Comparison of ENCODE assay signal across 8 cellular contexts in the genomic region with DNA sequence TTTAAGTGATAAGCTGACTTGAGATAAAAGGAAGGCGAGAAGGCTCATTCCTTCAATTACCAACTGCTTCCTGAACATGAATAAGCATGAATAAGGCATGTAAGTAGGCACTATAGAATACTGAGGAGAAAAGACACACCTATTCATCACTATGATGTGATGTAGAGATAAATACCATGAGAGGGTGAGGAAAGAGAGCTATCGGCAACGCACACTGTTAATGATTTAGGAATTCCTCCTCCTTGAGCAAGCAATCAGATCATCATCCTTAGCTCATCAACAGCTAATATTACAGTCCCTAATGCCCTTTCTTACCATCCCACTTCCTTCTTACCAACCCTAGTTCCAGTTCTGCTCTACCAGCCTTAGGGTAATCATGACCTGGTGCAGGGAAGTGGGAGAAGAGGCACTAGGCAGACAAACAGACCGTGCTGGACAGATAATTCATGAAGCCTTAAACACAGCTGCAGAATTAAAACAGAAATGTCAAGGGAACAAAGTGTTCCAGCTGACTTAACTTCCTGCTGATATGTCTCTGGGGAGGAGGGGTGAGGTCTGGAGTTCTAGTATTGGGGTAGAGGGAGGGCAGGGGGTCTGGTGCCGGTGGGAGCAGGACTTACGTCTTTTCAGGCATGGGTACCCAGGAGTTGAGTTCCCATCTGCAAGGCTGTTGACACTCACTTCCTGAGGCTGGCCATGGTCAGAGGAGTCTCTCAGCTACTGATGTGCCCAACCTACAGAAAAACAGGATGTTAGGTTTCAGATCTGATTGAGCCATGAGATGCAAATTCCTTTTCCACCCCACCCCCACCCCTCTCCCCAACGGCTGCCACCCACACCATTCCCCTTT. TPM values are rescaled to one million over a fixed set of nuclear protein-coding genes. Genes with fewer than 3 reads are reported as not detected.
A peak's percentile ranks its signal among the peaks of the same experiment; 100 is the strongest.
DNase-seq lines count a peak whose midpoint lies in the region; ATAC-seq and TF ChIP-seq lines count a peak whose summit lies in the region.

No MANE protein-coding gene starts in this region.

- H3K4me2 ChIP-seq in SK-N-SH = no peak overlapping the region
- no peak overlapping the region for H3K4me2 ChIP-seq in parathyroid adenoma (ENCODE audit: low read length)

- H3K9me3 ChIP-seq in SK-N-SH (peaks cover 5% of the 10 kb centered on the region; the same call in 1 of the 2 replicates), T-helper 17 cell (ENCODE audit: control insufficient read depth, low read length, poor library complexity, severe bottlenecking) (no peaks in the 10 kb centered on the region), parathyroid adenoma (ENCODE audit: control insufficient read depth, low read length) (no peaks in the 10 kb centered on the region)

- TF ChIP-seq RAD21 in SK-N-SH (IDR thresholded peaks at IDR 0.05; ENCODE audit: low read length) = no peak

- DNase-seq in SK-N-SH = no peak
- DNase-seq in T-helper 17 cell = no peak
- DNase-seq in fibroblast of pulmonary artery (ENCODE audit: low read depth) = peak; percentile 87

- H3F3A ChIP-seq in SK-N-SH (replicated peaks; ENCODE audit: insufficient read depth) = no peaks in the 10 kb centered on the region

- CTCF ChIA-PET in SK-N-SH (lab: Yijun Ruan, JAX) = no interaction called here

- H3K27me3 ChIP-seq in SK-N-SH (ENCODE audit: insufficient read depth) = no peaks in the 10 kb centered on the region
- no peaks in the 10 kb centered on the region for H3K27me3 ChIP-seq in parathyroid adenoma (ENCODE audit: control insufficient read depth, insufficient read depth, low read length)

- H3K27ac Mint-ChIP-seq in T-helper 17 cell = peak overlapping the region; percentile 85

- H3K79me2 ChIP-seq in SK-N-SH (ENCODE audit: insufficient read depth) (no peaks in the 10 kb centered on the region), parathyroid adenoma (no peaks in the 10 kb centered on the region)

- H3K4me1 Mint-ChIP-seq in T-helper 17 cell = peaks cover 52% of the 10 kb centered on the region

- H3K4me1 ChIP-seq in SK-N-SH (ENCODE audit: control insufficient read depth in 1 of 2, insufficient read depth in 2 of 2, low read depth in 1 of 2, low read length in 1 of 2) (no peaks in the 10 kb centered on the region; a peak in 1 of 4 replicates), parathyroid adenoma (no peaks in the 10 kb centered on the region)

- no peak for TF ChIP-seq EP300 in SK-N-SH (IDR thresholded peaks at IDR 0.05; ENCODE audit: borderline replicate concordance in 1 of 2, low read depth in 1 of 2, low read length in 1 of 2)

- no peak overlapping the region for H3K4me3 ChIP-seq in SK-N-SH (ENCODE audit: low read depth in 2 of 2, low read length in 1 of 2)
- H3K4me3 ChIP-seq in fibroblast of pulmonary artery (replicated peaks; ENCODE audit: low read depth, low read length) = peak overlapping the region; percentile 29
- H3K4me3 ChIP-seq in parathyroid adenoma (ENCODE audit: low read depth, low read length) = no peak overlapping the region

- H3K9me2 ChIP-seq in SK-N-SH = no peaks in the 10 kb centered on the region

- H3K36me3 ChIP-seq in SK-N-SH (replicated peaks in 1 of 2; ENCODE audit: control insufficient read depth in 1 of 2, insufficient read depth in 2 of 2, low read length in 1 of 2) = no peaks in the 10 kb centered on the region
- H3K36me3 ChIP-seq in parathyroid adenoma (ENCODE audit: control insufficient read depth, insufficient read depth, low read length) = no peaks in the 10 kb centered on the region

- H3K9ac ChIP-seq in SK-N-SH = no peak overlapping the region
- no peak overlapping the region for H3K9ac ChIP-seq in parathyroid adenoma

- peak overlapping the region; percentile 82 for H3K4me3 Mint-ChIP-seq in T-helper 17 cell

- no peaks in the 10 kb centered on the region for H4K20me1 ChIP-seq in SK-N-SH (ENCODE audit: insufficient read depth)

- 60% methylated on average over 7 of the region's 7 CpGs for WGBS in SK-N-SH (ENCODE audit: low lambda C conversion rate)

- ATAC-seq in SK-N-SH treated with all-trans-retinoic acid at 6 μM for 48 hours (peak; percentile 46; the same call in 2 of the 3 replicates), HG03095 (IDR thresholded peaks at IDR 0.05; ENCODE audit: unreplicated experiment) (peak; percentile 57), T-helper 17 cell (peak; percentile 85), HG02884 (IDR thresholded peaks at IDR 0.05; ENCODE audit: unreplicated experiment) (no peak), GM18520 (IDR thresholded peaks at IDR 0.05; ENCODE audit: unreplicated experiment) (no peak)

- no peak for TF ChIP-seq CTCF in SK-N-SH (IDR thresholded peaks at IDR 0.05)
- TF ChIP-seq CTCF in fibroblast of pulmonary artery (IDR thresholded peaks at IDR 0.05; ENCODE audit: low read length, missing control alignments) = no peak
- no peak for TF ChIP-seq CTCF in parathyroid adenoma (IDR thresholded peaks at IDR 0.05)

- H3K27ac ChIP-seq in SK-N-SH (ENCODE audit: low read depth in 2 of 2, low read length in 1 of 2) = no peak overlapping the region
- peak overlapping the region; percentile 8 for H3K27ac ChIP-seq in parathyroid adenoma

- POLR2A ChIA-PET in SK-N-SH (lab: Yijun Ruan, JAX) = no interaction called here

- H3K27me3 Mint-ChIP-seq in T-helper 17 cell = no peaks in the 10 kb centered on the region

- H2AFZ ChIP-seq in SK-N-SH (ENCODE audit: low read depth) (no peak overlapping the region), parathyroid adenoma (no peak overlapping the region)

- H3K36me3 Mint-ChIP-seq in T-helper 17 cell (ENCODE audit: low read depth) = peaks cover 2% of the 10 kb centered on the region

TF ChIP-seq in SK-N-SH treated with all-trans-retinoic acid at 6 μM for 48 hours, 23 proteins besides CTCF, POLR2A, EP300 and RAD21 (continues in another document):
- TF ChIP-seq ZFP3 (CRISPR knock-in tag; IDR thresholded peaks at IDR 0.05) (no peak), TCF4 (CRISPR knock-in tag; IDR thresholded peaks at IDR 0.05; ENCODE audit: borderline replicate concordance) (no peak), ZC3H10 (CRISPR knock-in tag; IDR thresholded peaks at IDR 0.05) (no peak), ARNTL (CRISPR knock-in tag; IDR thresholded peaks at IDR 0.05; ENCODE audit: borderline replicate concordance, low read depth) (no peak), RARB (CRISPR knock-in tag; IDR thresholded peaks at IDR 0.05) (no peak)
- TF ChIP-seq, protein P1, sequence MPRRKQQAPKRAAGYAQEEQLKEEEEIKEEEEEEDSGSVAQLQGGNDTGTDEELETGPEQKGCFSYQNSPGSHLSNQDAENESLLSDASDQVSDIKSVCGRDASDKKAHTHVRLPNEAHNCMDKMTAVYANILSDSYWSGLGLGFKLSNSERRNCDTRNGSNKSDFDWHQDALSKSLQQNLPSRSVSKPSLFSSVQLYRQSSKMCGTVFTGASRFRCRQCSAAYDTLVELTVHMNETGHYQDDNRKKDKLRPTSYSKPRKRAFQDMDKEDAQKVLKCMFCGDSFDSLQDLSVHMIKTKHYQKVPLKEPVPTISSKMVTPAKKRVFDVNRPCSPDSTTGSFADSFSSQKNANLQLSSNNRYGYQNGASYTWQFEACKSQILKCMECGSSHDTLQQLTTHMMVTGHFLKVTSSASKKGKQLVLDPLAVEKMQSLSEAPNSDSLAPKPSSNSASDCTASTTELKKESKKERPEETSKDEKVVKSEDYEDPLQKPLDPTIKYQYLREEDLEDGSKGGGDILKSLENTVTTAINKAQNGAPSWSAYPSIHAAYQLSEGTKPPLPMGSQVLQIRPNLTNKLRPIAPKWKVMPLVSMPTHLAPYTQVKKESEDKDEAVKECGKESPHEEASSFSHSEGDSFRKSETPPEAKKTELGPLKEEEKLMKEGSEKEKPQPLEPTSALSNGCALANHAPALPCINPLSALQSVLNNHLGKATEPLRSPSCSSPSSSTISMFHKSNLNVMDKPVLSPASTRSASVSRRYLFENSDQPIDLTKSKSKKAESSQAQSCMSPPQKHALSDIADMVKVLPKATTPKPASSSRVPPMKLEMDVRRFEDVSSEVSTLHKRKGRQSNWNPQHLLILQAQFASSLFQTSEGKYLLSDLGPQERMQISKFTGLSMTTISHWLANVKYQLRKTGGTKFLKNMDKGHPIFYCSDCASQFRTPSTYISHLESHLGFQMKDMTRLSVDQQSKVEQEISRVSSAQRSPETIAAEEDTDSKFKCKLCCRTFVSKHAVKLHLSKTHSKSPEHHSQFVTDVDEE (CRISPR knock-in tag; IDR thresholded peaks at IDR 0.05) = no peak

TF ChIP-seq in SK-N-SH, 30 proteins besides CTCF, POLR2A, EP300 and RAD21:
- TF ChIP-seq, protein P2, sequence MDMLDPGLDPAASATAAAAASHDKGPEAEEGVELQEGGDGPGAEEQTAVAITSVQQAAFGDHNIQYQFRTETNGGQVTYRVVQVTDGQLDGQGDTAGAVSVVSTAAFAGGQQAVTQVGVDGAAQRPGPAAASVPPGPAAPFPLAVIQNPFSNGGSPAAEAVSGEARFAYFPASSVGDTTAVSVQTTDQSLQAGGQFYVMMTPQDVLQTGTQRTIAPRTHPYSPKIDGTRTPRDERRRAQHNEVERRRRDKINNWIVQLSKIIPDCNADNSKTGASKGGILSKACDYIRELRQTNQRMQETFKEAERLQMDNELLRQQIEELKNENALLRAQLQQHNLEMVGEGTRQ (IDR thresholded peaks at IDR 0.05; ENCODE audit: borderline replicate concordance, low read depth, low read length) = no peak
TF ChIP-seq in SK-N-SH: peak in this region for 0.

RNA-seq across cellular contexts. Expression of a gene that starts 12.7 kb away (rescaled TPM):
- polyA plus RNA-seq in SK-N-SH (2012; rRNA removed) = 0.02 and 0.03 TPM in 2 replicates
- 0.03 and 0.04 TPM in 2 replicates for polyA plus RNA-seq in SK-N-SH (2012; cell fraction: cytosol; rRNA removed)
- not detected in 2 replicates for polyA plus RNA-seq in SK-N-SH (2012; cell fraction: nucleus; rRNA removed)
- total RNA-seq in T-helper 17 cell = 100 to 1,000 TPM in 1 of 2 donors, 10 to 100 TPM in 1; 88.0 to 101 TPM

Comparison
In these comparisons a context has a peak if more than half of its experiments do, and no peak if none do; other contexts are left out.
1. ATAC-seq: peak in SK-N-SH treated with all-trans-retinoic acid at 6 μM for 48 hours (single experiment), HG03095 (single experiment) and T-helper 17 cell (single experiment); none in HG02884 (single experiment) and GM18520 (single experiment).